1 cellular context compared by ENCODE assay signal in the genomic region with DNA sequence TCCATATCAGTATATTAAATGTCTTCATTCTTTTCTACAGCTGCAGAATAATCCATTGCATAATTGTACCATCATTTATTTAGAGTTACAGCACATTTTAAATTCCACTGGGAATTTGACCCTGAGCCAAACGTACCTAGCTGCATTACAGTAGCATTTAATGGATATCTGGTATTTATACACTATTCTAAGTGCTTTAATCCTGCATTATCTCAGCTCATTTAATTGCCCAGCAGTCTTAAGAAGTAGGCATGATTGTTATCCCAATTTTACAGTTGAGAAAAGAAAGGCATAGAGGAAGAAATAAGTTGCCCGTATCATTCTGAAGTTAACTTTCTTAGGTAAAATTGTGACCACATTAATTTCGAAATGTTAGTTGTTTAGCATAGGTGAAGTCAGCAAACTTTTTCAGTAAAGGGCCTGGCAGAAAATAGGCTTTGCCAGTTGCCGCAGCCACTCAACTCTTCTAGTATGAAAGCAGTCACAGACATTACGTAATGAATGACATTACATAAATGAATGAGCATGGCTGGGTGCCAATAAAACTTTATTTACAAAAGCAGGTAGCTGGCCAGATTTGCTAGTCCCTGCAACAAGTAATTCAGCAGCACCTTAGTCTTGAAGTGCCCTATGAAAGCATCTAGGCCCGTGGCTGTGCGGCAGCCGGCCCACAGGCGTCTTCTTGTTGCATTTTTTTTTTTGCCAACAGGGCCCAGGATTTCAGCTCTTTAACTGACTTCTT.
TF ChIP-seq lines count a peak whose summit lies in the region.

No MANE protein-coding gene starts in this region.

TF ChIP-seq in WTC11, 78 proteins besides CTCF, POLR2A, EP300 and RAD21 (continued from another document):
- TF ChIP-seq, protein P1, sequence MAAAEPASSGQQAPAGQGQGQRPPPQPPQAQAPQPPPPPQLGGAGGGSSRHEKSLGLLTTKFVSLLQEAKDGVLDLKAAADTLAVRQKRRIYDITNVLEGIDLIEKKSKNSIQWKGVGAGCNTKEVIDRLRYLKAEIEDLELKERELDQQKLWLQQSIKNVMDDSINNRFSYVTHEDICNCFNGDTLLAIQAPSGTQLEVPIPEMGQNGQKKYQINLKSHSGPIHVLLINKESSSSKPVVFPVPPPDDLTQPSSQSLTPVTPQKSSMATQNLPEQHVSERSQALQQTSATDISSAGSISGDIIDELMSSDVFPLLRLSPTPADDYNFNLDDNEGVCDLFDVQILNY (CRISPR knock-in tag; IDR thresholded peaks at IDR 0.05): no peak
- TF ChIP-seq, protein P2, sequence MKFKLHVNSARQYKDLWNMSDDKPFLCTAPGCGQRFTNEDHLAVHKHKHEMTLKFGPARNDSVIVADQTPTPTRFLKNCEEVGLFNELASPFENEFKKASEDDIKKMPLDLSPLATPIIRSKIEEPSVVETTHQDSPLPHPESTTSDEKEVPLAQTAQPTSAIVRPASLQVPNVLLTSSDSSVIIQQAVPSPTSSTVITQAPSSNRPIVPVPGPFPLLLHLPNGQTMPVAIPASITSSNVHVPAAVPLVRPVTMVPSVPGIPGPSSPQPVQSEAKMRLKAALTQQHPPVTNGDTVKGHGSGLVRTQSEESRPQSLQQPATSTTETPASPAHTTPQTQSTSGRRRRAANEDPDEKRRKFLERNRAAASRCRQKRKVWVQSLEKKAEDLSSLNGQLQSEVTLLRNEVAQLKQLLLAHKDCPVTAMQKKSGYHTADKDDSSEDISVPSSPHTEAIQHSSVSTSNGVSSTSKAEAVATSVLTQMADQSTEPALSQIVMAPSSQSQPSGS (CRISPR knock-in tag; IDR thresholded peaks at IDR 0.05; ENCODE audit: borderline replicate concordance, low read depth): no peak
- no peak for TF ChIP-seq NFE2L1 (CRISPR knock-in tag; IDR thresholded peaks at IDR 0.05)
- TF ChIP-seq, protein P3, sequence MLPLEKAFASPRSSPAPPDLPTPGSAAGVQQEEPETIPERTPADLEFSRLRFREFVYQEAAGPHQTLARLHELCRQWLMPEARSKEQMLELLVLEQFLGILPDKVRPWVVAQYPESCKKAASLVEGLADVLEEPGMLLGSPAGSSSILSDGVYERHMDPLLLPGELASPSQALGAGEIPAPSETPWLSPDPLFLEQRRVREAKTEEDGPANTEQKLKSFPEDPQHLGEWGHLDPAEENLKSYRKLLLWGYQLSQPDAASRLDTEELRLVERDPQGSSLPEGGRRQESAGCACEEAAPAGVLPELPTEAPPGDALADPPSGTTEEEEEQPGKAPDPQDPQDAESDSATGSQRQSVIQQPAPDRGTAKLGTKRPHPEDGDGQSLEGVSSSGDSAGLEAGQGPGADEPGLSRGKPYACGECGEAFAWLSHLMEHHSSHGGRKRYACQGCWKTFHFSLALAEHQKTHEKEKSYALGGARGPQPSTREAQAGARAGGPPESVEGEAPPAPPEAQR (CRISPR knock-in tag; IDR thresholded peaks at IDR 0.05): no peak
- TF ChIP-seq, protein P4, sequence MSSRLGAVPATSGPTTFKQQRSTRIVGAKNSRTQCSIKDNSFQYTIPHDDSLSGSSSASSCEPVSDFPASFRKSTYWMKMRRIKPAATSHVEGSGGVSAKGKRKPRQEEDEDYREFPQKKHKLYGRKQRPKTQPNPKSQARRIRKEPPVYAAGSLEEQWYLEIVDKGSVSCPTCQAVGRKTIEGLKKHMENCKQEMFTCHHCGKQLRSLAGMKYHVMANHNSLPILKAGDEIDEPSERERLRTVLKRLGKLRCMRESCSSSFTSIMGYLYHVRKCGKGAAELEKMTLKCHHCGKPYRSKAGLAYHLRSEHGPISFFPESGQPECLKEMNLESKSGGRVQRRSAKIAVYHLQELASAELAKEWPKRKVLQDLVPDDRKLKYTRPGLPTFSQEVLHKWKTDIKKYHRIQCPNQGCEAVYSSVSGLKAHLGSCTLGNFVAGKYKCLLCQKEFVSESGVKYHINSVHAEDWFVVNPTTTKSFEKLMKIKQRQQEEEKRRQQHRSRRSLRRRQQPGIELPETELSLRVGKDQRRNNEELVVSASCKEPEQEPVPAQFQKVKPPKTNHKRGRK (CRISPR knock-in tag; IDR thresholded peaks at IDR 0.05; ENCODE audit: borderline replicate concordance): no peak
